Comparison of ENCODE assay signal across 22 cellular contexts in genomic region chr22:29254283-29254653, GRCh38. TPM values are rescaled to one million over a fixed set of nuclear protein-coding genes. Genes with fewer than 3 reads are reported as not detected.
"Had no signal": no experiment of that assay in that cellular context is flagged by ENCODE, and none has a peak within 500 bp of the region (broad histone marks: within the 10 kb centered on the region; RNA-seq: fewer than 3 reads in every experiment).

No MANE protein-coding gene starts in this region.

- H3K9me3 Mint-ChIP-seq: activated T-helper 1 cell treated with anti-CD3 and anti-CD28 coated beads, Interleukin-12 subunit alpha, Interleukin-12 subunit beta, Interleukin-2, Interleukin-4 antibody, amounts not matched to agents 30 ng/mL and 10 ng/mL and 1 ng/mL, durations not matched to agents 14 hours and 24 hours and 36 hours; endodermal cell; naive B cell; stimulated activated effector memory CD8-positive, alpha-beta T cell treated with anti-CD3 and anti-CD28 coated beads, Interleukin-12 subunit alpha, Interleukin-12 subunit beta, amount 100 ng/mL, for 72 hours; stimulated activated naive CD8-positive, alpha-beta T cell treated with anti-CD3 and anti-CD28 coated beads, Interleukin-15, amount 100 ng/mL, for 72 hours; T-helper 2 cell treated with Interferon-gamma antibody and Interleukin-4, amounts not matched to agents 5 μg/mL and 100 μg/mL, for 36 hours; WTC11 had no signal

- H3K4me1 Mint-ChIP-seq: endodermal cell; naive B cell; stimulated activated naive CD8-positive, alpha-beta T cell treated with anti-CD3 and anti-CD28 coated beads, Interleukin-15, amount 100 ng/mL, for 72 hours had no signal

- H3K27me3 Mint-ChIP-seq: activated naive CD8-positive, alpha-beta T cell had no signal

- H3K27ac ChIP-seq: heart left ventricle, lower lobe of right lung, tibial artery had no signal

- ATAC-seq: heart left ventricle; left cardiac atrium; lower lobe of right lung; sciatic nerve; stimulated activated effector memory CD8-positive, alpha-beta T cell treated with anti-CD3 and anti-CD28 coated beads, Interleukin-12 subunit alpha, Interleukin-12 subunit beta, amount 100 ng/mL, for 72 hours; stimulated activated naive CD8-positive, alpha-beta T cell treated with anti-CD3 and anti-CD28 coated beads, Interleukin-15, amount 100 ng/mL, for 72 hours had no signal

- FAIRE-seq: small intestine had no signal

- H3K27me3 ChIP-seq: heart left ventricle, tibial artery had no signal

- H3K4me3 Mint-ChIP-seq: activated naive CD8-positive, alpha-beta T cell; activated T-helper 1 cell treated with anti-CD3 and anti-CD28 coated beads, Interleukin-12 subunit alpha, Interleukin-12 subunit beta, Interleukin-2, Interleukin-4 antibody, amounts not matched to agents 30 ng/mL and 10 ng/mL and 1 ng/mL, durations not matched to agents 14 hours and 24 hours and 36 hours; endodermal cell; naive B cell; stimulated activated effector memory CD8-positive, alpha-beta T cell treated with anti-CD3 and anti-CD28 coated beads, Interleukin-12 subunit alpha, Interleukin-12 subunit beta, amount 100 ng/mL, for 72 hours; stimulated activated naive CD8-positive, alpha-beta T cell treated with anti-CD3 and anti-CD28 coated beads, Interleukin-15, amount 100 ng/mL, for 72 hours; T-helper 2 cell treated with Interferon-gamma antibody and Interleukin-4, amounts not matched to agents 5 μg/mL and 100 μg/mL, for 36 hours; WTC11 had no signal

- H3K36me3 Mint-ChIP-seq: activated naive CD8-positive, alpha-beta T cell; naive B cell; stimulated activated effector memory CD8-positive, alpha-beta T cell treated with anti-CD3 and anti-CD28 coated beads, Interleukin-12 subunit alpha, Interleukin-12 subunit beta, amount 100 ng/mL, for 72 hours; WTC11 had no signal

- H3K9me3 ChIP-seq: heart left ventricle, lower lobe of right lung, tibial artery had no signal

- DNase-seq: amygdala; cerebellar nuclear complex; cortex of kidney; endodermal cell; heart left ventricle; islet precursor cell; left cardiac atrium; lower lobe of right lung; naive B cell; occipital lobe; small intestine; stimulated activated CD4-positive, alpha-beta T cell treated with anti-CD3 and anti-CD28 coated beads, Interleukin-2, amount 100 ng/mL, for 24 hours; stimulated activated naive CD8-positive, alpha-beta T cell treated with anti-CD3 and anti-CD28 coated beads, Interleukin-15, amount 100 ng/mL, for 72 hours had no signal

- H3K4me1 ChIP-seq: heart left ventricle, lower lobe of right lung, tibial artery had no signal

- H3K27ac Mint-ChIP-seq: activated naive CD8-positive, alpha-beta T cell; activated T-helper 1 cell treated with anti-CD3 and anti-CD28 coated beads, Interleukin-12 subunit alpha, Interleukin-12 subunit beta, Interleukin-2, Interleukin-4 antibody, amounts not matched to agents 30 ng/mL and 10 ng/mL and 1 ng/mL, durations not matched to agents 14 hours and 24 hours and 36 hours; endodermal cell; naive B cell; stimulated activated effector memory CD8-positive, alpha-beta T cell treated with anti-CD3 and anti-CD28 coated beads, Interleukin-12 subunit alpha, Interleukin-12 subunit beta, amount 100 ng/mL, for 72 hours; T-helper 2 cell treated with Interferon-gamma antibody and Interleukin-4, amounts not matched to agents 5 μg/mL and 100 μg/mL, for 36 hours; WTC11 had no signal

- H3K4me3 ChIP-seq: heart left ventricle, lower lobe of right lung, tibial artery had no signal

RNA-seq across cellular contexts. Expression of gene EMID1, which starts 48.6 kb away (rescaled TPM):
- total RNA-seq: activated CD8-positive, alpha-beta memory T cell treated with anti-CD3 and anti-CD28 coated beads for 36 hours; activated T-helper 1 cell treated with anti-CD3 and anti-CD28 coated beads, Interleukin-12 subunit alpha, Interleukin-12 subunit beta, Interleukin-2, Interleukin-4 antibody, amounts not matched to agents 30 ng/mL and 10 ng/mL and 1 ng/mL, durations not matched to agents 14 hours and 24 hours and 36 hours; bronchial epithelial cell had no signal
